Comparison of ENCODE assay signal across 10 cellular contexts in genomic region chr1:95371666-95372320, GRCh38.
"Had no signal": no experiment of that assay in that cellular context is flagged by ENCODE, and none has a peak within 500 bp of the region (broad histone marks: within the 10 kb centered on the region; RNA-seq: fewer than 3 reads in every experiment).

No MANE protein-coding gene starts in this region.

- H3K4me1 ChIP-seq: ascending aorta had no signal

- H3K27ac ChIP-seq: ascending aorta, coronary artery had no signal

- H3K4me3 ChIP-seq: ascending aorta, coronary artery, smooth muscle cell had no signal

- H3K9me3 ChIP-seq: ascending aorta had no signal

- ATAC-seq: left lobe of liver; sciatic nerve; stimulated activated naive CD8-positive, alpha-beta T cell treated with anti-CD3 and anti-CD28 coated beads, Interleukin-15, amount 100 ng/mL, for 72 hours had no signal

- H3K36me3 ChIP-seq: ascending aorta had no signal

- H3K4me2 ChIP-seq: smooth muscle cell had no signal

- DNase-seq: activated CD4-positive, alpha-beta T cell treated with anti-CD3 and anti-CD28 coated beads, Interleukin-2, amount 50 U/mL, for 4 hours; activated gamma-delta T cell; stimulated activated CD4-positive, alpha-beta T cell treated with anti-CD3 and anti-CD28 coated beads, Interleukin-4, amount 100 ng/mL, for 1 hour; stimulated activated naive CD8-positive, alpha-beta T cell treated with anti-CD3 and anti-CD28 coated beads, Interleukin-15, amount 100 ng/mL, for 72 hours; trophoblast cell had no signal

- H3K27me3 ChIP-seq: ascending aorta had no signal
